In the genomic region with DNA sequence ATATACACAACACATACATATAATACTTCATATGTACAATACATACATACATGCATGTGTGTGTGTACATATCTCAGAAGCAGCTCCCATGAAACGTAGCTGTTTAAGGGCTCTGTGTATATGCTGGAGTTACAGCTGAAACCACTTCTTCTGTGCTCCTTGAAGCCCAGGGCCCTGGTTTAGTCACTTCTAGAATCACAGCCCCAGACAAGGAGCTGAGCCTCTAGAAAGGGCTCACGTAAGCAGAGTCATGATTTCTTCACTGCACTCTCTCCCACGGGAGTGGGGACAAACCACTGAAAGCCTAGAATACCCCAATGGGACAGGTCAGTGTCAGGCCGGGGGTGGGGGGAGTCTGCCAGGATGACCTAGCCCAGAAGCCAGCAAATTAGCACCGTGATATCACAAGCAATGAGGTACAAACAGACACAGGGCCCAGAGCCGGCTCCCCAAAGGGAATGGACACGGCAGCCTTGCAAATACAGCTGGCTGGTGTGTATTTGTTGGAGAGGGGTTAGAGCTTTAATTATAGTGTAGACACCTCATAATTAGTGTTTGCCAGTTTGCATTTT, we compare ENCODE assay signal across 24 cellular contexts.
DNase-seq lines count a peak whose midpoint lies in the region; TF ChIP-seq lines count a peak whose summit lies in the region.
"Had no signal": no experiment of that assay in that cellular context is flagged by ENCODE, and none has a peak within 500 bp of the region (broad histone marks: within the 10 kb centered on the region; RNA-seq: fewer than 3 reads in every experiment).

No MANE protein-coding gene starts in this region.

- H3K27me3 ChIP-seq in ovary = no peaks in the 10 kb centered on the region
- H3K27me3 ChIP-seq: BE2C had no signal

- peak; percentile 14 for DNase-seq in NCI-H1105 treated with DMSO at 0.1 percent for 48 hours (lab: John Stamatoyannopoulos, UW)
- DNase-seq in NCI-H1105 (lab: John Stamatoyannopoulos, UW) = no peak
- peak in 2 of 3 experiments; percentile 82 to 97 for DNase-seq in NCI-H1417 (lab: John Stamatoyannopoulos, UW)
- peak; percentile 88 for DNase-seq in NCI-H69 (lab: John Stamatoyannopoulos, UW)
- peak; percentile 68 for DNase-seq in posterior vena cava (ENCODE audit: low spot score)
- DNase-seq in DMS153 treated with DMSO at 0.1 percent for 48 hours (lab: John Stamatoyannopoulos, UW; ENCODE audit: unreplicated experiment) = no peak
- no peak for DNase-seq in CD1c-positive myeloid dendritic cell (ENCODE audit: extremely low spot score)
- no peak for DNase-seq in ovary
- DNase-seq: BE2C, DMS 273 treated with DMSO at 0.1 percent for 48 hours, DMS79 treated with DMSO at 0.1 percent for 48 hours, GF-D8, H7, NCI-H1048, NCI-H1694, NCI-H2029 treated with DMSO at 0.1 percent for 48 hours, NCI-H2171, NCI-H345, NCI-H510A treated with DMSO at 0.1 percent for 48 hours, SHP77, T-cell had no signal

- no peaks in the 10 kb centered on the region for H3K4me1 ChIP-seq in ovary (ENCODE audit: insufficient read depth)
- H3K4me1 ChIP-seq: BE2C had no signal

- TF ChIP-seq CTCF in ovary (IDR thresholded peaks at IDR 0.05) = no peak

- no peak overlapping the region for H3K27ac ChIP-seq in ovary
- H3K27ac ChIP-seq: 22Rv1, KMS-11, RWPE1 had no signal

- no peak for TF ChIP-seq POLR2A in ovary (IDR thresholded peaks at IDR 0.05)

- no peaks in the 10 kb centered on the region for H3K9me3 ChIP-seq in ovary
- H3K9me3 ChIP-seq: BE2C had no signal

- no peaks in the 10 kb centered on the region for H3K36me3 ChIP-seq in ovary
- H3K36me3 ChIP-seq: BE2C had no signal

- intact Hi-C loops in posterior vena cava (cut with DNase I) = loop anchor here in 1 of 2 donors (2.0 kb wide), 1 partner anchor 29 kb away; no protein-coding TSS in a partner anchor
- intact Hi-C loops in ovary (cut with DNase I) = no loop called here

- H3K4me3 ChIP-seq in ovary = no peak overlapping the region

- 61 to 73% (median 61%) methylated on average over 7 of the region's 7 CpGs for WGBS in ovary, 3 donors

- no peak for TF ChIP-seq EP300 in ovary (IDR thresholded peaks at IDR 0.05)

Comparison
In these comparisons a context has a peak if more than half of its experiments do, and no peak if none do; other contexts are left out.
1. DNase-seq: peak in NCI-H1105 treated with DMSO at 0.1 percent for 48 hours (single experiment), NCI-H1417 (2 of 3), NCI-H69 (single experiment) and posterior vena cava (single experiment); none in NCI-H1105 (single experiment), DMS153 treated with DMSO at 0.1 percent for 48 hours (single experiment), CD1c-positive myeloid dendritic cell (single experiment) and ovary (0 of 5).